In the genomic region with DNA sequence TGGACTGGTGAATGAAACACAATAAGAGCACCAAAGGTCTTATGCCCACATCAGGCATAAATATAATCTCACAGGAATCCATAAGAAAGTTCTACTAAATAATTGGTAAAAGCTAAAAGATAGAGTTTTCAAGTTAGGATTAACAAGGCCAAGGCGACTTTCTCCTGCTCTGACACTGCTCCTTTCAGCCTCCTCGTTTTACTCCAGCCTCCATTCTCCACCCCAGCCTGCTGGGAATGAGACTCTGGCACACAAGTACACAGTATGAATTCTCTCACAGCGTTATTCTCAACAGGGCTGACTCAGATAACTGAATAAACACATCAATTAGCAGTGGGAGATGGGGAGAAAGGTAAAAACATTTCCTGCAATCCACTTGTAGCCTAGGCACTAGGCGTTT, we compare ENCODE assay signal across 18 cellular contexts.
"Had no signal": no experiment of that assay in that cellular context is flagged by ENCODE, and none has a peak within 500 bp of the region (broad histone marks: within the 10 kb centered on the region; RNA-seq: fewer than 3 reads in every experiment).

No MANE protein-coding gene starts in this region.

- H3K27ac ChIP-seq: breast epithelium had no signal

- H3K9me3 ChIP-seq: breast epithelium had no signal

- H3K27me3 ChIP-seq: breast epithelium had no signal

- ATAC-seq: activated CD8-positive, alpha-beta memory T cell treated with anti-CD3 and anti-CD28 coated beads, Interleukin-2, amount 10 ng/mL, durations not matched to agents 7 days and 5 days; PC-3 had no signal

- H3K36me3 ChIP-seq: breast epithelium had no signal

- H3K4me1 ChIP-seq: breast epithelium had no signal

- DNase-seq: activated CD4-positive, alpha-beta T cell treated with anti-CD3 and anti-CD28 coated beads for 48 hours; activated CD4-positive, alpha-beta T cell treated with anti-CD3 and anti-CD28 coated beads, Interleukin-2, amount 50 U/mL, for 48 hours; activated CD4-positive, CD25-positive, alpha-beta regulatory T cell treated with anti-CD3 and anti-CD28 coated beads, Interleukin-2, amount 50 U/mL, for 72 hours; activated CD8-positive, alpha-beta memory T cell treated with anti-CD3 and anti-CD28 coated beads, Interleukin-2, amount 10 ng/mL, durations not matched to agents 7 days and 5 days; activated effector memory CD4-positive, alpha-beta T cell treated with Interleukin-2 at 50 U/mL for 16 hours; activated naive CD4-positive, alpha-beta T cell; activated T-cell treated with anti-CD3 and anti-CD28 coated beads, Interleukin-2, amount 50 U/mL, for 24 hours; aorta; central memory CD4-positive, alpha-beta T cell; Karpas-422; NCI-H1048; NCI-H1694; NCI-H2029; NCI-H446; NCI-H524; PC-3; SHP77 treated with DMSO at 0.1 percent for 48 hours had no signal

- H3K4me3 ChIP-seq: breast epithelium had no signal
